ENCODE assay signal across 20 cellular contexts in genomic region chr5:69237877-69238276, GRCh38. TPM values are rescaled to one million over a fixed set of nuclear protein-coding genes. Genes with fewer than 3 reads are reported as not detected.
A peak's percentile ranks its signal among the peaks of the same experiment; 100 is the strongest.
DNase-seq lines count a peak whose midpoint lies in the region; ATAC-seq and TF ChIP-seq lines count a peak whose summit lies in the region.
"Had no signal": no experiment of that assay in that cellular context is flagged by ENCODE, and none has a peak within 500 bp of the region (broad histone marks: within the 10 kb centered on the region; RNA-seq: fewer than 3 reads in every experiment).

No MANE protein-coding gene starts in this region.

- H3K4me3 Mint-ChIP-seq in CD8-positive, alpha-beta memory T cell = peak overlapping the region in 5 of 7 donors; percentile 23 to 96 (median 43)
- H3K4me3 Mint-ChIP-seq: dendritic cell treated with granulocyte-macrophage colony-stimulating factor and Interleukin-4, amounts not matched to agents 40 ng/mL and 50 ng/mL, for 4 days had no signal

- H3K36me3 ChIP-seq in ACC112 (ENCODE audit: insufficient read depth, low read length) (peaks cover 26% of the 10 kb centered on the region), SJSA1 (peaks cover 52% of the 10 kb centered on the region)
- H3K36me3 ChIP-seq in CD8-positive, alpha-beta memory T cell (ENCODE audit: insufficient read depth, low read length) = peaks cover 5% of the 10 kb centered on the region

- H3K27me3 Mint-ChIP-seq in CD8-positive, alpha-beta memory T cell = no peaks in the 10 kb centered on the region
- H3K27me3 Mint-ChIP-seq: dendritic cell treated with granulocyte-macrophage colony-stimulating factor and Interleukin-4, amounts not matched to agents 40 ng/mL and 50 ng/mL, for 4 days had no signal

- CTCF ChIA-PET in CD8-positive, alpha-beta memory T cell (lab: Charles Lee) = no interaction called here

- H3K79me2 ChIP-seq in ACC112 (ENCODE audit: control insufficient read depth, insufficient read depth, low read length, unreplicated experiment) = peaks cover 62% of the 10 kb centered on the region

- peak overlapping the region; percentile 88 for H3K27ac ChIP-seq in ACC112 (ENCODE audit: low read depth, low read length)
- H3K27ac ChIP-seq in CD8-positive, alpha-beta memory T cell (ENCODE audit: low read depth, low read length) = no peak overlapping the region
- H3K27ac ChIP-seq in SJSA1 = peak overlapping the region; percentile 72
- peak overlapping the region; percentile 48 for H3K27ac ChIP-seq in foreskin keratinocyte
- H3K27ac ChIP-seq: body of pancreas, heart left ventricle, parathyroid adenoma, tibial artery had no signal

- peaks cover 58 to 76% (median 74%) of the 10 kb centered on the region in 3 donors for H3K4me1 Mint-ChIP-seq in CD8-positive, alpha-beta memory T cell

- H3K4me3 ChIP-seq in ACC112 (ENCODE audit: low read depth, low read length) (peak overlapping the region; percentile 34; the same call in 1 of the 2 replicates), SJSA1 (no peak overlapping the region)
- no peak overlapping the region for H3K4me3 ChIP-seq in CD8-positive, alpha-beta memory T cell (ENCODE audit: low read length)
- H3K4me3 ChIP-seq: body of pancreas, esophagus muscularis mucosa, heart left ventricle, skin epidermis, tibial artery had no signal

- H3K9me3 ChIP-seq in CD8-positive, alpha-beta memory T cell (ENCODE audit: low read length) = no peaks in the 10 kb centered on the region
- no peaks in the 10 kb centered on the region for H3K9me3 ChIP-seq in SJSA1 (replicated peaks)
- H3K9me3 ChIP-seq: body of pancreas, esophagus muscularis mucosa, heart left ventricle, tibial artery had no signal

- H3K9me3 Mint-ChIP-seq in CD8-positive, alpha-beta memory T cell = no peaks in the 10 kb centered on the region
- H3K9me3 Mint-ChIP-seq: dendritic cell treated with granulocyte-macrophage colony-stimulating factor and Interleukin-4, amounts not matched to agents 40 ng/mL and 50 ng/mL, for 4 days; WTC11 had no signal

- ATAC-seq in foreskin keratinocyte (no peak), GM21515 (IDR thresholded peaks at IDR 0.05; ENCODE audit: unreplicated experiment) (no peak), GM21723 (IDR thresholded peaks at IDR 0.05; ENCODE audit: unreplicated experiment) (no peak)
- ATAC-seq in stimulated activated naive CD8-positive, alpha-beta T cell treated with anti-CD3 and anti-CD28 coated beads, Interleukin-15, Interleukin-2, amounts not matched to agents 100 U/mL and 50 U/mL, for 24 hours = no peak
- ATAC-seq: body of pancreas, heart left ventricle, WTC11 had no signal

- H3K36me3 Mint-ChIP-seq in CD8-positive, alpha-beta memory T cell = peaks cover 9 to 51% (median 18%) of the 10 kb centered on the region in 3 donors

- H3K27ac Mint-ChIP-seq in CD8-positive, alpha-beta memory T cell = peak overlapping the region in 3 of 8 donors; percentile 22 to 87 (median 36)
- H3K27ac Mint-ChIP-seq: dendritic cell treated with granulocyte-macrophage colony-stimulating factor and Interleukin-4, amounts not matched to agents 40 ng/mL and 50 ng/mL, for 4 days had no signal

- no peaks in the 10 kb centered on the region for H3K27me3 ChIP-seq in ACC112 (ENCODE audit: insufficient read depth, low read length)
- no peaks in the 10 kb centered on the region for H3K27me3 ChIP-seq in CD8-positive, alpha-beta memory T cell (ENCODE audit: insufficient read depth, low read length, poor library complexity, severe bottlenecking)
- H3K27me3 ChIP-seq in SJSA1 (replicated peaks) = no peaks in the 10 kb centered on the region
- H3K27me3 ChIP-seq in foreskin keratinocyte = no peaks in the 10 kb centered on the region
- H3K27me3 ChIP-seq: body of pancreas, esophagus muscularis mucosa, heart left ventricle, tibial artery had no signal

- POLR2A ChIA-PET in CD8-positive, alpha-beta memory T cell (lab: Charles Lee) = no interaction called here

- no peak for DNase-seq in CD8-positive, alpha-beta memory T cell
- DNase-seq in SJSA1 (ENCODE audit: low read depth in 1 of 2, low spot score in 2 of 2) (no peak), foreskin keratinocyte (no peak), HCEC 1CT (no peak)
- no peak for DNase-seq in stimulated activated naive CD8-positive, alpha-beta T cell treated with anti-CD3 and anti-CD28 coated beads, Interleukin-15, Interleukin-2, amounts not matched to agents 100 U/mL and 50 U/mL, for 24 hours
- DNase-seq: activated gamma-delta T cell, body of pancreas, DMS53, heart left ventricle, NCI-H526 treated with DMSO at 0.1 percent for 48 hours, OCI-M1, tibial artery had no signal

- no peak overlapping the region for H2AFZ ChIP-seq in ACC112 (ENCODE audit: low read length, unreplicated experiment)
- H2AFZ ChIP-seq: parathyroid adenoma had no signal

- TF ChIP-seq CTCF in foreskin keratinocyte (conservative IDR thresholded peaks at IDR 0.05) = no peak

- H3K4me1 ChIP-seq in ACC112 (ENCODE audit: control insufficient read depth, insufficient read depth, low read length, unreplicated experiment) (peaks cover 30% of the 10 kb centered on the region), SJSA1 (replicated peaks) (peaks cover 42% of the 10 kb centered on the region), foreskin keratinocyte (peaks cover 32% of the 10 kb centered on the region)
- H3K4me1 ChIP-seq in CD8-positive, alpha-beta memory T cell (ENCODE audit: insufficient read depth, low read length) = peaks cover 17% of the 10 kb centered on the region

RNA-seq across cellular contexts. Expression of gene CDK7, which starts 3.2 kb away (rescaled TPM):
- 10 to 100 TPM; 40.8 to 44.8 TPM for total RNA-seq in CD8-positive, alpha-beta memory T cell
- polyA plus RNA-seq in CD8-positive, alpha-beta memory T cell = 23.8 TPM
- total RNA-seq in SJSA1 (2014; rRNA removed; shearing (Covaris generic)) = 50.0 and 57.6 TPM in 2 replicates
- total RNA-seq in foreskin keratinocyte = 46.7 and 49.4 TPM in 2 replicates
- polyA plus RNA-seq in foreskin keratinocyte = 46.1 and 50.4 TPM in 2 replicates

RNA-seq across cellular contexts. Expression of gene CENPH, which starts 48.5 kb away (rescaled TPM):
- total RNA-seq in CD8-positive, alpha-beta memory T cell = 10 to 100 TPM; 49.6 to 51.2 TPM
- polyA plus RNA-seq in CD8-positive, alpha-beta memory T cell = 8.5 TPM
- 64.9 and 81.4 TPM in 2 replicates for total RNA-seq in SJSA1 (2014; rRNA removed; shearing (Covaris generic))
- 33.6 and 37.9 TPM in 2 replicates for total RNA-seq in foreskin keratinocyte
- 32.7 and 45.1 TPM in 2 replicates for polyA plus RNA-seq in foreskin keratinocyte
